28 cellular contexts compared by ENCODE assay signal in the genomic region with DNA sequence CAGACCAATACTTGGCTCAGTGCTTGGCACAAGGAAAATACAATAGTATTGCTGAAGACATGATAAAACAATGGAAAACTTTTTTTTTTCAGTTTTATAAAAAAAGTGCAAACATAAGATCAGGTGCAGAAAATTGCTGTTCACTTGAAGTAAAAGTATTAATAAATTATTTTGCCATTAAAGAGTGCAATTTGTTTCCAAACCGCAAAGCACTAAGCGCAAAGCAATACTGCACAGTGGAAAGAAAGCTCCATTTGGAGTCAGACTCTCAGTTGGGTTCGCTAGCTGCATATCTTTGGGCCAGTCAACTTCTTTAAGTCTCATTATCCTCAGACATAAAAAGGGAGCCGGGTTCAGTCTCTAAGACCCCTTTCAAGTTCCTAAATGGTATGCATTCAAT. TPM values are rescaled to one million over a fixed set of nuclear protein-coding genes. Genes with fewer than 3 reads are reported as not detected.
A peak's percentile ranks its signal among the peaks of the same experiment; 100 is the strongest.
DNase-seq lines count a peak whose midpoint lies in the region; ATAC-seq, FAIRE-seq and TF ChIP-seq lines count a peak whose summit lies in the region.
"Had no signal": no experiment of that assay in that cellular context is flagged by ENCODE, and none has a peak within 500 bp of the region (broad histone marks: within the 10 kb centered on the region; RNA-seq: fewer than 3 reads in every experiment).

No MANE protein-coding gene starts in this region.

- H3K36me3 Mint-ChIP-seq in natural killer cell = no peaks in the 10 kb centered on the region
- H3K36me3 Mint-ChIP-seq in CD8-positive, alpha-beta memory T cell = no peaks in the 10 kb centered on the region
- H3K36me3 Mint-ChIP-seq: CD8-positive, alpha-beta T cell had no signal

- H3K9ac ChIP-seq in GM12878 (ENCODE audit: control insufficient read depth, insufficient read depth, low read length) = no peak overlapping the region

- 99% methylated on average over 4 of the region's 4 CpGs for WGBS in GM12878 (ENCODE audit: insufficient coverage, insufficient replicate concordance, low lambda C conversion rate, missing lambda C conversion rate)
- WGBS in psoas muscle, 3 donors = 92 to 95% (median 94%) methylated on average over 4 of the region's 4 CpGs
- WGBS in urinary bladder = 98% methylated on average over 4 of the region's 4 CpGs

- POLR2A ChIA-PET in GM12878 (lab: Charles Lee) = interaction anchor here (0.7 to 1.6 kb wide), 5 partner anchors 9 to 53 kb away, joined by 3 to 6 read pairs (median 6); no protein-coding TSS in a partner anchor
- POLR2A ChIA-PET in CD8-positive, alpha-beta memory T cell (lab: Charles Lee) = no interaction called here

- no peak for TF ChIP-seq EP300 in GM12878 (IDR thresholded peaks at IDR 0.05; ENCODE audit: borderline replicate concordance in 1 of 2, control insufficient read depth in 1 of 2, low read depth in 2 of 2, low read length in 2 of 2)

- H3K4me3 Mint-ChIP-seq in natural killer cell = no peak overlapping the region
- H3K4me3 Mint-ChIP-seq in CD8-positive, alpha-beta memory T cell = no peak overlapping the region
- H3K4me3 Mint-ChIP-seq: activated naive CD8-positive, alpha-beta T cell treated with anti-CD3 and anti-CD28 coated beads, Interleukin-2, amount 50 U/mL, for 24 hours; CD8-positive, alpha-beta T cell had no signal

- peaks cover 0 to 5% of the 10 kb centered on the region in 2 donors for H3K4me1 Mint-ChIP-seq in natural killer cell
- peaks cover 0 to 5% (median 3%) of the 10 kb centered on the region in 3 donors for H3K4me1 Mint-ChIP-seq in CD8-positive, alpha-beta memory T cell

- intact Hi-C loops in Right ventricle myocardium superior (cut with DNase I) (loop anchor here (5.0 kb wide), 1 partner anchor 40 kb away; no protein-coding TSS in a partner anchor), GM12878 (cut with micrococcal nuclease; ENCODE audit: unreplicated experiment) (no loop called here), psoas muscle (cut with DNase I) (loop anchor here (5.0 to 10.0 kb wide), 2 partner anchors 45 to 92 kb away; a partner anchor contains a TSS), natural killer cell (cut with micrococcal nuclease) (no loop called here)

- no peak overlapping the region for H3K4me3 ChIP-seq in cardiac muscle cell
- no peak overlapping the region; the same call in 1 of the 2 replicates for H3K4me3 ChIP-seq in GM12878
- peak overlapping the region; percentile 48 for H3K4me3 ChIP-seq in psoas muscle
- H3K4me3 ChIP-seq in urinary bladder (ENCODE audit: low read depth, low read length) = no peak overlapping the region
- H3K4me3 ChIP-seq in CD8-positive, alpha-beta memory T cell (ENCODE audit: low read length) = no peak overlapping the region
- H3K4me3 ChIP-seq: body of pancreas, left lung had no signal

- RAD21 ChIA-PET in GM12878 (lab: Charles Lee; ENCODE audit: unreplicated experiment) = interaction anchor here (0.6 to 2.2 kb wide), 15 partner anchors 8 to 606 kb away, joined by 3 to 9 read pairs (median 4); no protein-coding TSS in a partner anchor

- no peaks in the 10 kb centered on the region for H3K9me3 Mint-ChIP-seq in natural killer cell
- H3K9me3 Mint-ChIP-seq in CD8-positive, alpha-beta memory T cell = no peaks in the 10 kb centered on the region
- H3K9me3 Mint-ChIP-seq: activated naive CD8-positive, alpha-beta T cell treated with anti-CD3 and anti-CD28 coated beads, Interleukin-2, amount 50 U/mL, for 24 hours; CD8-positive, alpha-beta T cell had no signal

- no peaks in the 10 kb centered on the region for H3K27me3 Mint-ChIP-seq in natural killer cell (ENCODE audit: low read depth in 2 of 2)
- no peaks in the 10 kb centered on the region for H3K27me3 Mint-ChIP-seq in CD8-positive, alpha-beta memory T cell

- CTCF ChIA-PET in GM12878 (lab: Yijun Ruan, JAX) = interaction anchor here (0.6 to 5.1 kb wide), 9 partner anchors 8 to 1302 kb away, joined by 3 to 32 read pairs (median 3); no protein-coding TSS in a partner anchor
- CTCF ChIA-PET in CD8-positive, alpha-beta memory T cell (lab: Charles Lee) = no interaction called here

- peaks cover 89% of the 10 kb centered on the region for H3K79me2 ChIP-seq in GM12878 (ENCODE audit: control insufficient read depth, insufficient read depth, low read length)

- no peaks in the 10 kb centered on the region for H3K9me3 ChIP-seq in cardiac muscle cell (ENCODE audit: low read depth)
- H3K9me3 ChIP-seq in GM12878 (replicated peaks; ENCODE audit: control insufficient read depth, insufficient read depth, low read length) = no peaks in the 10 kb centered on the region
- H3K9me3 ChIP-seq in psoas muscle = no peaks in the 10 kb centered on the region
- no peaks in the 10 kb centered on the region for H3K9me3 ChIP-seq in CD8-positive, alpha-beta memory T cell (ENCODE audit: low read length)
- H3K9me3 ChIP-seq: body of pancreas, left lung, neutrophil, SJSA1, suprapubic skin had no signal

- no peak for TF ChIP-seq POLR2A in GM12878 (IDR thresholded peaks at IDR 0.05; ENCODE audit: low read depth, low read length)

- no peak overlapping the region for H2AFZ ChIP-seq in GM12878 (ENCODE audit: control insufficient read depth, low read depth, low read length)

- TF ChIP-seq CTCF in cardiac muscle cell (IDR thresholded peaks at IDR 0.05; ENCODE audit: low read depth, low read length) (no peak), GM12878 (IDR thresholded peaks at IDR 0.05 in 2 of 3, conservative IDR thresholded peaks at IDR 0.05 in 1 of 3; ENCODE audit: control insufficient read depth in 2 of 3, extremely low read depth in 1 of 3, insufficient read depth in 1 of 3, low read depth in 3 of 3, low read length in 3 of 3) (no peak), psoas muscle (IDR thresholded peaks at IDR 0.05) (no peak), natural killer cell (IDR thresholded peaks at IDR 0.05) (no peak)

- SMC1A ChIA-PET in GM12878 (lab: Charles Lee; ENCODE audit: uncharacterized antibody, unreplicated experiment) = interaction anchor here (0.6 to 24.1 kb wide), 14 partner anchors 8 to 315 kb away, joined by 3 to 591 read pairs (median 4); no protein-coding TSS in a partner anchor

- DNase-seq in cardiac muscle cell (ENCODE audit: low read depth in 1 of 2, low spot score in 1 of 2) (no peak), Right ventricle myocardium superior (no peak), GM12878 (ENCODE audit: low read depth, low spot score) (no peak), psoas muscle (no peak), natural killer cell (no peak), HPDE6-E6E7 (ENCODE audit: extremely low spot score) (no peak)
- DNase-seq in CD8-positive, alpha-beta memory T cell = no peak
- DNase-seq: 8988T; activated CD8-positive, alpha-beta memory T cell treated with anti-CD3 and anti-CD28 coated beads for 24 hours; activated gamma-delta T cell treated with Interleukin-2 at 50 U/mL for 16 hours; activated naive CD8-positive, alpha-beta T cell treated with anti-CD3 and anti-CD28 coated beads, Interleukin-2, amount 50 U/mL, for 24 hours; activated T-cell treated with anti-CD3 and anti-CD28 coated beads, Interleukin-2, amount 50 U/mL, for 1 hour; body of pancreas; CD8-positive, alpha-beta T cell; effector CD4-positive, alpha-beta T cell; foreskin keratinocyte; GOT3; left lung; NCI-H1417 treated with DMSO at 0.1 percent for 48 hours; NCI-H510A; NK-92 treated with Interleukin-12 subunit alpha and Interleukin-12 subunit beta, amount 100 ng/mL, for 24 hours; small intestine; T-helper 1 cell had no signal

- no peaks in the 10 kb centered on the region for H3K27me3 ChIP-seq in cardiac muscle cell
- no peaks in the 10 kb centered on the region for H3K27me3 ChIP-seq in GM12878 (replicated peaks in 1 of 2; ENCODE audit: control insufficient read depth in 2 of 2, insufficient read depth in 2 of 2, low read length in 1 of 2)
- H3K27me3 ChIP-seq in psoas muscle (ENCODE audit: insufficient read depth in 3 of 3, low read length in 2 of 3) = no peaks in the 10 kb centered on the region
- no peaks in the 10 kb centered on the region for H3K27me3 ChIP-seq in CD8-positive, alpha-beta memory T cell (ENCODE audit: insufficient read depth, low read length, poor library complexity, severe bottlenecking)
- H3K27me3 ChIP-seq: body of pancreas, foreskin keratinocyte, left lung, neutrophil, SJSA1, suprapubic skin had no signal

- BruUV-seq in GM12878 (replicated peaks; lab: Mats Ljungman, UMichigan) = no TSS peak

- H3K36me3 ChIP-seq in cardiac muscle cell (no peaks in the 10 kb centered on the region), GM12878 (ENCODE audit: control insufficient read depth in 2 of 2, insufficient read depth in 2 of 2, low read length in 1 of 2) (peaks cover 0 to 18% of the 10 kb centered on the region in 2 experiments; a peak in 1 of 4 replicates), psoas muscle (ENCODE audit: insufficient read depth in 1 of 2, low read depth in 1 of 2) (peaks cover 0 to 10% of the 10 kb centered on the region in 2 donors), urinary bladder (ENCODE audit: insufficient read depth) (peaks cover 2% of the 10 kb centered on the region)
- no peaks in the 10 kb centered on the region for H3K36me3 ChIP-seq in CD8-positive, alpha-beta memory T cell (ENCODE audit: insufficient read depth, low read length)
- H3K36me3 ChIP-seq: left lung, neutrophil, SJSA1, suprapubic skin had no signal

- peaks cover 65% of the 10 kb centered on the region for H3K4me1 ChIP-seq in cardiac muscle cell (ENCODE audit: low read depth)
- peaks cover 20% of the 10 kb centered on the region for H3K4me1 ChIP-seq in GM12878 (ENCODE audit: control insufficient read depth, insufficient read depth, low read length)
- H3K4me1 ChIP-seq in psoas muscle = peaks cover 84% of the 10 kb centered on the region
- no peaks in the 10 kb centered on the region for H3K4me1 ChIP-seq in urinary bladder (ENCODE audit: insufficient read depth)
- no peaks in the 10 kb centered on the region for H3K4me1 ChIP-seq in CD8-positive, alpha-beta memory T cell (ENCODE audit: insufficient read depth, low read length)
- H3K4me1 ChIP-seq: body of pancreas, foreskin keratinocyte had no signal

- no peak for FAIRE-seq in GM12878 (lab: Jason Lieb, UNC)
- FAIRE-seq: small intestine had no signal

- H4K20me1 ChIP-seq in GM12878 (ENCODE audit: control insufficient read depth, insufficient read depth) = no peaks in the 10 kb centered on the region

- no peak overlapping the region for H3K27ac Mint-ChIP-seq in natural killer cell
- H3K27ac Mint-ChIP-seq in CD8-positive, alpha-beta memory T cell = no peak overlapping the region
- H3K27ac Mint-ChIP-seq: activated naive CD8-positive, alpha-beta T cell treated with anti-CD3 and anti-CD28 coated beads, Interleukin-2, amount 50 U/mL, for 24 hours; CD8-positive, alpha-beta T cell had no signal

- no peak for TF ChIP-seq RAD21 in GM12878 (IDR thresholded peaks at IDR 0.05; ENCODE audit: insufficient read depth, low read depth, low read length)

- ATAC-seq in Right ventricle myocardium superior (ENCODE audit: poor library complexity) = no peak
- ATAC-seq in GM12878 = no peak
- ATAC-seq in psoas muscle = no peak
- no peak for ATAC-seq in natural killer cell
- ATAC-seq: activated CD4-positive, CD25-positive, alpha-beta regulatory T cell treated with anti-CD3 and anti-CD28 coated beads, Interleukin-2, amount 50 U/mL, for 24 hours; activated naive CD8-positive, alpha-beta T cell treated with anti-CD3 and anti-CD28 coated beads, Interleukin-2, amount 50 U/mL, for 24 hours; body of pancreas; CD8-positive, alpha-beta T cell had no signal

- H3K27ac ChIP-seq in cardiac muscle cell (peak overlapping the region; percentile 88), GM12878 (ENCODE audit: control insufficient read depth, insufficient read depth) (peak overlapping the region; percentile 66), psoas muscle (peak overlapping the region; percentile 87), urinary bladder (ENCODE audit: low read depth) (peak overlapping the region; percentile 38)
- no peak overlapping the region for H3K27ac ChIP-seq in CD8-positive, alpha-beta memory T cell (ENCODE audit: low read depth, low read length)
- H3K27ac ChIP-seq: foreskin keratinocyte, neutrophil had no signal

- in situ Hi-C loops in GM12878 (cut with MboI) = no loop called here

- H3K4me2 ChIP-seq in GM12878 (ENCODE audit: control insufficient read depth, insufficient read depth) = no peak overlapping the region; the same call in 1 of the 2 replicates

RNA-seq across cellular contexts. Expression of a gene that starts 45.8 kb away (rescaled TPM):
- total RNA-seq in cardiac muscle cell = 95.3 and 175 TPM in 2 replicates
- 107 and 137 TPM in 2 replicates for polyA plus RNA-seq in cardiac muscle cell
- 52.3 TPM for total RNA-seq in Right ventricle myocardium superior
- 839 and 919 TPM in 2 replicates for total RNA-seq in GM12878 (2013; cell fraction: nucleolus; rRNA removed)
- total RNA-seq in GM12878 (2014; rRNA removed) = 175 and 219 TPM in 2 replicates
- total RNA-seq in GM12878 (2014; rRNA removed; fragmentation: Illumina TruSeq; extraction: Trizol) = 220 and 236 TPM in 2 replicates
- 207 and 225 TPM in 2 replicates for total RNA-seq in GM12878 (2021)
- 89.3 TPM for polyA plus RNA-seq in GM12878 (2011; ENCODE audit: low read depth)
- polyA plus RNA-seq in GM12878 (2011; rRNA removed) = 105 and 125 TPM in 2 replicates
- polyA plus RNA-seq in GM12878 (2011; cell fraction: cytosol; rRNA removed) = 139 and 145 TPM in 2 replicates
- polyA plus RNA-seq in GM12878 (2011; cell fraction: nucleus; rRNA removed) = 105 and 117 TPM in 2 replicates
- 115 and 139 TPM in 2 replicates for polyA plus RNA-seq in GM12878 (2012)
- polyA plus RNA-seq in GM12878 (2014; fragmentation: Illumina TruSeq; extraction: Trizol) = 209 and 260 TPM in 2 replicates
- 100 to 1,000 TPM; 143 to 147 TPM for polyA plus RNA-seq in GM12878 (2014; fragmentation: Nextera tagmentation; extraction: Ambion mirVana)
- polyA plus RNA-seq in GM12878 (2014; rRNA removed) = 99.5 and 104 TPM in 2 replicates
- 100 to 1,000 TPM; 186 to 199 TPM for polyA plus RNA-seq in GM12878 (2016; fragmentation: Nextera tagmentation; extraction: Ambion mirVana)
- 323 and 371 TPM in 2 replicates for polyA minus RNA-seq in GM12878 (2011; rRNA and poly(A)+ RNA removed)
- 81.9 and 107 TPM in 2 replicates for polyA minus RNA-seq in GM12878 (2011; cell fraction: cytosol; rRNA and poly(A)+ RNA removed)
- 194 and 315 TPM in 2 replicates for polyA minus RNA-seq in GM12878 (2011; cell fraction: nucleus; rRNA and poly(A)+ RNA removed)
- 100 to 1,000 TPM; 148 to 530 (median 257) TPM for total RNA-seq in psoas muscle
- 10 to 100 TPM in 2 of 3 donors, 1 to 10 TPM in 1; 9.3 to 96.4 (median 32.0) TPM for polyA plus RNA-seq in psoas muscle
- total RNA-seq in urinary bladder = 166 TPM
- polyA plus RNA-seq in urinary bladder = 25.2 TPM
- 10 to 100 TPM in 2 of 3 donors, 1 to 10 TPM in 1; 9.2 to 22.0 (median 18.3) TPM for total RNA-seq in natural killer cell
- total RNA-seq in CD8-positive, alpha-beta memory T cell = under 1 TPM; 0.31 to 0.85 TPM
- not detected for polyA plus RNA-seq in CD8-positive, alpha-beta memory T cell

Comparison
In these comparisons a context has a peak if more than half of its experiments do, and no peak if none do; other contexts are left out.
1. RNA of a gene that starts 45.8 kb away (total RNA-seq): 148 to 530 TPM in psoas muscle, 175 to 919 TPM in GM12878, 95.3 to 175 TPM in cardiac muscle cell, 166 TPM in urinary bladder (single experiment), 52.3 TPM in Right ventricle myocardium superior (single experiment) and 9.2 to 22.0 TPM in natural killer cell; 0.31 to 0.85 TPM in CD8-positive, alpha-beta memory T cell; every median in the first group is over 4 times any median in the second.
2. intact Hi-C loops: an anchor here in Right ventricle myocardium superior (5.0 kb wide) and psoas muscle (5.0 to 10.0 kb wide); none called in GM12878 and natural killer cell.